17 cellular contexts compared by ENCODE assay signal in genomic region chr16:17565605-17566004, GRCh38.
A peak's percentile ranks its signal among the peaks of the same experiment; 100 is the strongest.
DNase-seq lines count a peak whose midpoint lies in the region; TF ChIP-seq lines count a peak whose summit lies in the region.
"Had no signal": no experiment of that assay in that cellular context is flagged by ENCODE, and none has a peak within 500 bp of the region (broad histone marks: within the 10 kb centered on the region; RNA-seq: fewer than 3 reads in every experiment).

No MANE protein-coding gene starts in this region.

- H3K4me1 ChIP-seq in esophagus (ENCODE audit: control insufficient read depth in 2 of 2, insufficient read depth in 2 of 2, low read length in 1 of 2): peaks cover 0 to 6% of the 10 kb centered on the region in 2 donors
- H3K4me1 ChIP-seq: BE2C, SJCRH30 had no signal

- 95 to 99% methylated on average over 3 of the region's 3 CpGs for WGBS in esophagus, 2 donors

- no peaks in the 10 kb centered on the region for H3K9me3 ChIP-seq in esophagus (ENCODE audit: control insufficient read depth in 2 of 2, insufficient read depth in 1 of 2, low read depth in 1 of 2, low read length in 1 of 2)
- H3K9me3 ChIP-seq: BE2C, SJCRH30 had no signal

- H3K36me3 ChIP-seq in esophagus (ENCODE audit: control insufficient read depth in 2 of 2, insufficient read depth in 2 of 2, low read length in 1 of 2): no peaks in the 10 kb centered on the region
- H3K36me3 ChIP-seq: BE2C, SJCRH30 had no signal

- peaks cover 7% of the 10 kb centered on the region for H3K27me3 Mint-ChIP-seq in type B pancreatic cell

- H3K27ac ChIP-seq in esophagus (ENCODE audit: low read depth in 2 of 2, low read length in 1 of 2): peak overlapping the region; percentile 38 to 59
- H3K27ac ChIP-seq: RWPE1, SJCRH30 had no signal

- no peak overlapping the region for H3K4me3 Mint-ChIP-seq in type B pancreatic cell
- H3K4me3 Mint-ChIP-seq: CD8-positive, alpha-beta T cell had no signal

- no peak overlapping the region for H3K27ac Mint-ChIP-seq in type B pancreatic cell
- H3K27ac Mint-ChIP-seq: CD8-positive, alpha-beta T cell had no signal

- H3K9me3 Mint-ChIP-seq in type B pancreatic cell: no peaks in the 10 kb centered on the region
- H3K9me3 Mint-ChIP-seq: CD8-positive, alpha-beta T cell had no signal

- in situ Hi-C loops in GM13977 (cut with MboI; ENCODE audit: low pct_unique_long_range_greater_than_20kb, low sequenced_read_pairs, unreplicated experiment): no loop called here

- H3K4me3 ChIP-seq in esophagus (ENCODE audit: low read depth in 1 of 2, low read length in 2 of 2): no peak overlapping the region
- H3K4me3 ChIP-seq: SJCRH30 had no signal

- DNase-seq in GM13977 (ENCODE audit: low spot score) (no peak), NAMALWA (ENCODE audit: low spot score) (peak; percentile 6), type B pancreatic cell (ENCODE audit: extremely low spot score, unreplicated experiment) (no peak), hippocampal formation (lab: John Stamatoyannopoulos, UW) (no peak), CD1c-positive myeloid dendritic cell (ENCODE audit: extremely low spot score) (no peak)
- DNase-seq in activated CD4-positive, CD25-positive, alpha-beta regulatory T cell treated with anti-CD3 and anti-CD28 coated beads, Interleukin-2, amount 50 U/mL, for 72 hours: no peak
- DNase-seq: BE2C; CD8-positive, alpha-beta T cell; DMS79 treated with DMSO at 0.1 percent for 48 hours; Kasumi-1; MM.1S; NCI-H1930; NCI-H748 treated with DMSO at 0.1 percent for 48 hours; SJCRH30; SW 1271 had no signal

- H3K27me3 ChIP-seq in esophagus (ENCODE audit: control insufficient read depth in 1 of 2, insufficient read depth in 2 of 2, low read length in 2 of 2): no peaks in the 10 kb centered on the region
- H3K27me3 ChIP-seq: BE2C, SJCRH30 had no signal

- H3K36me3 Mint-ChIP-seq in type B pancreatic cell: no peaks in the 10 kb centered on the region
- H3K36me3 Mint-ChIP-seq: CD8-positive, alpha-beta T cell had no signal

- TF ChIP-seq CTCF in GM13977 (IDR thresholded peaks at IDR 0.05; ENCODE audit: extremely low read depth, insufficient read depth, missing control alignments) (peak; percentile 10), type B pancreatic cell (conservative IDR thresholded peaks at IDR 0.05) (peak; percentile 31)

- no peaks in the 10 kb centered on the region for H3K4me1 Mint-ChIP-seq in type B pancreatic cell (ENCODE audit: unreplicated experiment)
